17 cellular contexts compared by ENCODE assay signal in genomic region chr7:112692333-112692732, GRCh38.
"Had no signal": no experiment of that assay in that cellular context is flagged by ENCODE, and none has a peak within 500 bp of the region (broad histone marks: within the 10 kb centered on the region; RNA-seq: fewer than 3 reads in every experiment).

No MANE protein-coding gene starts in this region.

- H3K4me2 ChIP-seq: hepatocyte had no signal

- DNase-seq: activated B cell treated with CpG ODN at 0.5 μM for 24 hours; activated CD4-positive, alpha-beta T cell treated with anti-CD3 and anti-CD28 coated beads, Interleukin-2, amount 10 ng/mL, durations not matched to agents 7 days and 5 days; activated CD8-positive, alpha-beta memory T cell treated with anti-CD3 and anti-CD28 coated beads for 24 hours; activated naive CD4-positive, alpha-beta T cell treated with Interleukin-2 at 50 U/mL for 16 hours; activated naive CD8-positive, alpha-beta T cell treated with anti-CD3 and anti-CD28 coated beads, Interleukin-2, amount 50 U/mL, for 24 hours; caudate nucleus; colonic mucosa; effector memory CD4-positive, alpha-beta T cell; gastrocnemius medialis; kidney glomerular epithelial cell; occipital lobe; psoas muscle; sigmoid colon; stimulated activated CD4-positive, alpha-beta T cell treated with anti-CD3 and anti-CD28 coated beads, Interleukin-12 subunit alpha, Interleukin-12 subunit beta, amount 100 ng/mL, for 4 hours; stimulated activated naive CD4-positive, alpha-beta T cell treated with Interleukin-2 at 50 U/mL for 16 hours; T-helper 17 cell had no signal

- H3K79me2 ChIP-seq: hepatocyte had no signal

- H3K27me3 ChIP-seq: colonic mucosa, gastrocnemius medialis, hepatocyte, sigmoid colon had no signal

- ATAC-seq: activated naive CD8-positive, alpha-beta T cell treated with anti-CD3 and anti-CD28 coated beads, Interleukin-2, amount 50 U/mL, for 24 hours; gastrocnemius medialis; psoas muscle; T-helper 17 cell had no signal

- H3K9me3 ChIP-seq: colonic mucosa, gastrocnemius medialis, psoas muscle, sigmoid colon had no signal

- H3K27ac ChIP-seq: colonic mucosa, gastrocnemius medialis, hepatocyte, psoas muscle, sigmoid colon had no signal

- H3K4me1 ChIP-seq: colonic mucosa, gastrocnemius medialis, psoas muscle, sigmoid colon had no signal

- H3K4me3 ChIP-seq: colonic mucosa, gastrocnemius medialis, hepatocyte, psoas muscle, sigmoid colon had no signal

- H3K36me3 ChIP-seq: colonic mucosa, gastrocnemius medialis, sigmoid colon had no signal

- H2AFZ ChIP-seq: hepatocyte had no signal
